17 cellular contexts compared by ENCODE assay signal in the genomic region with DNA sequence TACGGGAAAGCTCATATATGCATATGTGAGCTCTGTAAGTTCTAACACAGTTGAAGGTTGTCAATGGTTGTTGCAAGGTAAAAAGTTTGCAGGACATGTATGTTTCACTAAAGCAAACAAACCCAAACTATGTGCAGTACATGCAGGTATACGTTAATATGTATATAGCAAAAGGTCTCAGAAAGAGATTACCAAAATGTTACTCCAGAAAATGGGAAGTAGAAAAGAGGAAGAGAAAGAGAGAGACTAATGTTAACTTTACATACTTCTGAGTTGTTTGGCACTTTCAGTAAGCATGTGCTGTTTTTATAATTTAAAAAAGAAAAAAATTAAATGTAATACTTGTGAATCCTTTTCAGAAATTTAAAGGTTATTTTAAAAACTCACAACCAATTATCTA. TPM values are rescaled to one million over a fixed set of nuclear protein-coding genes. Genes with fewer than 3 reads are reported as not detected.
DNase-seq lines count a peak whose midpoint lies in the region; ATAC-seq and TF ChIP-seq lines count a peak whose summit lies in the region.
"Had no signal": no experiment of that assay in that cellular context is flagged by ENCODE, and none has a peak within 500 bp of the region (broad histone marks: within the 10 kb centered on the region; RNA-seq: fewer than 3 reads in every experiment).

No MANE protein-coding gene starts in this region.

- H3K27ac ChIP-seq in OCI-LY3 (ENCODE audit: low read length), result peak overlapping the region; percentile 46
- H3K27ac ChIP-seq in neutrophil, result peak overlapping the region; percentile 66
- H3K27ac ChIP-seq in foreskin keratinocyte, result no peak overlapping the region
- H3K27ac ChIP-seq: brain microvascular endothelial cell, lower lobe of right lung, upper lobe of left lung had no signal

- peak; percentile 61 for ATAC-seq in GM19043 (IDR thresholded peaks at IDR 0.05; ENCODE audit: low read depth, unreplicated experiment)
- peak; percentile 70 for ATAC-seq in HG03378 (IDR thresholded peaks at IDR 0.05; ENCODE audit: unreplicated experiment)
- no peak for ATAC-seq in HG02798 (IDR thresholded peaks at IDR 0.05; ENCODE audit: poor library complexity, unreplicated experiment)
- ATAC-seq in GM21576 (IDR thresholded peaks at IDR 0.05; ENCODE audit: unreplicated experiment), result no peak
- no peak for ATAC-seq in foreskin keratinocyte
- ATAC-seq: HCT116, lower lobe of right lung, sciatic nerve had no signal

- H2AFZ ChIP-seq in OCI-LY3 (ENCODE audit: low read depth, low read length), result no peak overlapping the region

- H3K36me3 ChIP-seq in OCI-LY3 (replicated peaks; ENCODE audit: low read depth, low read length) (no peaks in the 10 kb centered on the region), neutrophil (no peaks in the 10 kb centered on the region)
- H3K36me3 ChIP-seq: BE2C, brain microvascular endothelial cell, lower lobe of right lung, upper lobe of left lung had no signal

- H3K79me2 ChIP-seq in OCI-LY3 (ENCODE audit: low read length), result no peaks in the 10 kb centered on the region

- H3K9me3 ChIP-seq in OCI-LY3 (ENCODE audit: insufficient read depth, low read length), result no peaks in the 10 kb centered on the region
- H3K9me3 ChIP-seq in neutrophil, result no peaks in the 10 kb centered on the region
- H3K9me3 ChIP-seq: BE2C, lower lobe of right lung, upper lobe of left lung had no signal

- H3K4me1 ChIP-seq in OCI-LY3 (ENCODE audit: low read length) (peaks cover 51% of the 10 kb centered on the region), neutrophil (ENCODE audit: control insufficient read depth in 1 of 2, insufficient read depth in 1 of 2, low read depth in 1 of 2, low read length in 1 of 2) (peaks cover 27 to 30% of the 10 kb centered on the region in 2 experiments), foreskin keratinocyte (no peaks in the 10 kb centered on the region)
- H3K4me1 ChIP-seq: BE2C, lower lobe of right lung, upper lobe of left lung had no signal

- DNase-seq in DMS79 treated with DMSO at 0.1 percent for 48 hours (lab: John Stamatoyannopoulos, UW) (no peak), foreskin keratinocyte (no peak)
- DNase-seq: BE2C; brain microvascular endothelial cell; DMS53; lower lobe of right lung; NCI-H1436; stimulated activated naive CD4-positive, alpha-beta T cell; upper lobe of left lung had no signal

- no peaks in the 10 kb centered on the region for H3K27me3 ChIP-seq in OCI-LY3 (ENCODE audit: low read depth, low read length)
- no peaks in the 10 kb centered on the region for H3K27me3 ChIP-seq in neutrophil
- no peaks in the 10 kb centered on the region for H3K27me3 ChIP-seq in foreskin keratinocyte
- H3K27me3 ChIP-seq: BE2C, brain microvascular endothelial cell, upper lobe of left lung had no signal

- H3K4me3 ChIP-seq in OCI-LY3 (ENCODE audit: low read length), result peak overlapping the region; percentile 39
- peak overlapping the region in 1 of 2 experiments; percentile 10 for H3K4me3 ChIP-seq in neutrophil (ENCODE audit: low read depth in 1 of 2, low read length in 1 of 2)
- H3K4me3 ChIP-seq: lower lobe of right lung, upper lobe of left lung had no signal

- H3K9ac ChIP-seq in OCI-LY3 (ENCODE audit: low read length), result no peak overlapping the region

- H3K4me2 ChIP-seq in OCI-LY3 (ENCODE audit: low read length), result peak overlapping the region; percentile 78

- no peaks in the 10 kb centered on the region for H4K20me1 ChIP-seq in OCI-LY3 (ENCODE audit: insufficient read depth, low read length)

- TF ChIP-seq CTCF in OCI-LY3 (IDR thresholded peaks at IDR 0.05; ENCODE audit: low read depth, low read length) (no peak), neutrophil (IDR thresholded peaks at IDR 0.05) (no peak), foreskin keratinocyte (conservative IDR thresholded peaks at IDR 0.05) (no peak)

RNA-seq across cellular contexts. Expression of a gene that starts 32.8 kb away (rescaled TPM):
- total RNA-seq in foreskin keratinocyte, result 20.7 and 22.3 TPM in 2 replicates
- polyA plus RNA-seq in foreskin keratinocyte, result 7.0 and 8.2 TPM in 2 replicates

RNA-seq across cellular contexts. Expression of a gene that starts 33.3 kb away (rescaled TPM):
- total RNA-seq in foreskin keratinocyte, result 3.1 and 3.4 TPM in 2 replicates
- 1.1 and 1.3 TPM in 2 replicates for polyA plus RNA-seq in foreskin keratinocyte

Comparison
In these comparisons a context has a peak if more than half of its experiments do, and no peak if none do; other contexts are left out.
1. ATAC-seq: peak in GM19043 (single experiment) and HG03378 (single experiment); none in HG02798 (single experiment), GM21576 (single experiment) and foreskin keratinocyte (single experiment).